Comparison of ENCODE assay signal across 8 cellular contexts in genomic region chr4:70838400-70838971, GRCh38. TPM values are rescaled to one million over a fixed set of nuclear protein-coding genes. Genes with fewer than 3 reads are reported as not detected.
DNase-seq lines count a peak whose midpoint lies in the region; ATAC-seq, FAIRE-seq and TF ChIP-seq lines count a peak whose summit lies in the region.

No MANE protein-coding gene starts in this region.

- peaks cover 59% of the 10 kb centered on the region for H3K79me2 ChIP-seq in astrocyte (ENCODE audit: insufficient read depth, low read length)

- peak overlapping the region; percentile 96 for H3K4me3 Mint-ChIP-seq in astrocyte (ENCODE audit: unreplicated experiment)

- TF ChIP-seq POLR2A in right lobe of liver (IDR thresholded peaks at IDR 0.05), result no peak
- no peak for TF ChIP-seq POLR2A in tibial nerve (IDR thresholded peaks at IDR 0.05)

- H3K9ac ChIP-seq in HUES6 (ENCODE audit: low read length), result peak overlapping the region; percentile 97
- H3K9ac ChIP-seq in astrocyte (ENCODE audit: low read length), result peak overlapping the region; percentile 98

- H3K9me3 ChIP-seq in BE2C, result no peaks in the 10 kb centered on the region
- no peaks in the 10 kb centered on the region for H3K9me3 ChIP-seq in HUES6 (ENCODE audit: control insufficient read depth, insufficient read depth, low read depth, low read length)
- H3K9me3 ChIP-seq in astrocyte (ENCODE audit: insufficient read depth, low read depth, low read length), result no peaks in the 10 kb centered on the region
- H3K9me3 ChIP-seq in right lobe of liver, result no peaks in the 10 kb centered on the region
- no peaks in the 10 kb centered on the region for H3K9me3 ChIP-seq in tibial nerve

- TF ChIP-seq CTCF in BE2C (IDR thresholded peaks at IDR 0.05; ENCODE audit: low read depth, low read length) (no peak), astrocyte (IDR thresholded peaks at IDR 0.05; ENCODE audit: insufficient read depth, low read depth, low read length) (no peak), right lobe of liver (IDR thresholded peaks at IDR 0.05) (no peak), tibial nerve (IDR thresholded peaks at IDR 0.05) (no peak)

- peaks cover 2% of the 10 kb centered on the region for H3K36me3 Mint-ChIP-seq in astrocyte (ENCODE audit: low read depth, unreplicated experiment)

- TF ChIP-seq EP300 in tibial nerve (IDR thresholded peaks at IDR 0.05), result no peak

- peak overlapping the region; percentile 94; the same call in 1 of the 2 replicates for H3K27ac ChIP-seq in HUES6 (ENCODE audit: low read depth, low read length)
- peak overlapping the region; percentile 89 for H3K27ac ChIP-seq in astrocyte (ENCODE audit: low read depth, low read length)
- H3K27ac ChIP-seq in right lobe of liver, result peak overlapping the region; percentile 76 to 83 (median 77)
- H3K27ac ChIP-seq in tibial nerve, result peak overlapping the region; percentile 78 to 96 (median 93)

- H4K20me1 ChIP-seq in astrocyte (ENCODE audit: insufficient read depth, low read length), result peaks cover 50% of the 10 kb centered on the region

- H3K4me3 ChIP-seq in BE2C (ENCODE audit: low read depth, low read length) (peak overlapping the region; percentile 74), HUES6 (ENCODE audit: low read depth, low read length) (peak overlapping the region; percentile 93), astrocyte (ENCODE audit: insufficient read depth, low read depth, low read length) (peak overlapping the region; percentile 97), right lobe of liver (peak overlapping the region; percentile 79 to 90 (median 88)), tibial nerve (peak overlapping the region; percentile 87 to 100 (median 94))

- peak overlapping the region; percentile 79 for H2AFZ ChIP-seq in astrocyte (ENCODE audit: low read depth, low read length)

- no peak for FAIRE-seq in astrocyte (lab: Jason Lieb, UNC)

- no peaks in the 10 kb centered on the region for H3K27me3 Mint-ChIP-seq in astrocyte (ENCODE audit: low read depth, unreplicated experiment)

- WGBS in right lobe of liver (ENCODE audit: insufficient coverage, low coverage, low lambda C conversion rate, missing lambda C conversion rate), result 1% methylated on average over 8 of the region's 11 CpGs
- WGBS in tibial nerve, 2 donors, result 2 to 3% methylated on average over 8 to 11 of the region's 11 CpGs

- H3K27me3 ChIP-seq in BE2C (no peaks in the 10 kb centered on the region), HUES6 (ENCODE audit: control insufficient read depth, insufficient read depth, low read length) (no peaks in the 10 kb centered on the region), astrocyte (ENCODE audit: insufficient read depth, low read length) (no peaks in the 10 kb centered on the region), right lobe of liver (no peaks in the 10 kb centered on the region), tibial nerve (no peaks in the 10 kb centered on the region)

- H3K4me1 ChIP-seq in BE2C (no peaks in the 10 kb centered on the region), HUES6 (ENCODE audit: control insufficient read depth, insufficient read depth, low read length) (peaks cover 5% of the 10 kb centered on the region; the same call in 1 of the 2 replicates), astrocyte (ENCODE audit: insufficient read depth, low read length) (no peaks in the 10 kb centered on the region), right lobe of liver (peaks cover 0 to 10% (median 3%) of the 10 kb centered on the region in 4 donors), tibial nerve (peaks cover 0 to 31% (median 16%) of the 10 kb centered on the region in 4 donors)

- peaks cover 9% of the 10 kb centered on the region for H3K4me1 Mint-ChIP-seq in astrocyte (ENCODE audit: low read depth, unreplicated experiment)

- H3K36me3 ChIP-seq in BE2C (peaks cover 37% of the 10 kb centered on the region), HUES6 (ENCODE audit: control insufficient read depth, insufficient read depth, low read length) (peaks cover 26% of the 10 kb centered on the region), astrocyte (ENCODE audit: insufficient read depth, low read length) (peaks cover 18% of the 10 kb centered on the region), right lobe of liver (peaks cover 0 to 11% (median 5%) of the 10 kb centered on the region in 4 donors), tibial nerve (peaks cover 0 to 24% (median 0%) of the 10 kb centered on the region in 3 donors)

- intact Hi-C loops in right lobe of liver (cut with DNase I), result no loop called here

- H3K27ac Mint-ChIP-seq in astrocyte (ENCODE audit: unreplicated experiment), result peak overlapping the region; percentile 93

- ATAC-seq in right lobe of liver, result no peak

- peak overlapping the region; percentile 93 for H3K4me2 ChIP-seq in astrocyte (ENCODE audit: low read length)

- DNase-seq in BE2C (peak; percentile 41), astrocyte (ENCODE audit: low read depth) (peak; percentile 35), right lobe of liver (no peak), tibial nerve (ENCODE audit: low spot score in 2 of 2) (no peak), NOMO-1 treated with dmso at 0.1 percent for 144 hours (lab: John Stamatoyannopoulos, UW; ENCODE audit: unreplicated experiment) (no peak), GDM1 (lab: John Stamatoyannopoulos, UW) (no peak)
- DNase-seq in central memory CD4-positive, alpha-beta T cell, result no peak

- H3K9me3 Mint-ChIP-seq in astrocyte (ENCODE audit: unreplicated experiment), result no peaks in the 10 kb centered on the region

RNA-seq across cellular contexts. Expression of gene GRSF1, which starts 1.2 kb away (rescaled TPM):
- 71.9 TPM for polyA plus RNA-seq in BE2C (2012; ENCODE audit: insufficient read depth, insufficient read length, low read depth)
- total RNA-seq in astrocyte (112 and 114 TPM in 2 replicates), right lobe of liver (10 to 100 TPM; 26.8 to 42.2 (median 34.2) TPM), tibial nerve (10 to 100 TPM; 33.3 to 45.9 (median 40.6) TPM)

Comparison
In these comparisons a context has a peak if more than half of its experiments do, and no peak if none do; other contexts are left out.
1. DNase-seq: peak in BE2C (single experiment) and astrocyte (single experiment); none in right lobe of liver (0 of 3), tibial nerve (0 of 2), NOMO-1 treated with dmso at 0.1 percent for 144 hours (single experiment), central memory CD4-positive, alpha-beta T cell (single experiment) and GDM1 (single experiment).
2. Peak in every context shown above with its lines, with median percentiles within 50 percentile points of each other: H3K4me3 ChIP-seq and H3K27ac ChIP-seq.